ENCODE assay signal across 1 cellular context in the genomic region with DNA sequence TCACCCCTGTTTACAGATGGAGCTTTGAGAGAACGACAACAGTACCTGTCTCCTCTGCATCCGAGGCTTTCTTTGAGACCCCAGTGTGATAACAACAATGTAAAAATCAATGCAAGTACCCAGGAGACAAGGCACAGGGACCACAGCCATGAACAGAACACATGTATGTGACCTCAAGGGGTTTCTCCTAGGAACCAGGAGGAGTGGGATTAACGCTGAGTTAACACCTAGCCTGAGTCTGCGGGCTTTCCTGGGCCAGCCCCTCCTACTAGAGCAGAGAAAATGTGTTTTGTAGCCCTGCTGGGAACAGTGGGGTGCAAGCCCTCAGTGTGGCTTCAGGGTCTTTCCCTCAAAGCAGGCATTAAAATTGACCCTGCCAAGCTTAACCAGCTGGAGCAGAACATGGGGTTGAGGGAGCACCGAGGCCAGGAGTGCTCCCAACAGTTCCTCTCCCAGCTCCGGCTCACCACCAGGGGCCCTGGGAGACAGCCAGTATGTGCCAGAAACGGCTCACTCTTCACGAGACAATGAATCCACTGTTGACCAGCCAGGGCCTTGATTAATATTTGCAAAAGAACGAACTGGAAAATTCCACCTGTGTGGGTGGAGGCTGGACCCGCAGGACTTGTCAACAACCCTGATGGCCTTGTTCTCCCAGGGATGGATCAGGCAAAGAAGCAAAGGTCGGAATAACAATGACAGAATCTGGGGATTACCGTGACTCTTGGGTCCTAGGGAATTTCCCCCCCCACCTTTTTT.
A peak's percentile ranks its signal among the peaks of the same experiment; 100 is the strongest.
TF ChIP-seq lines count a peak whose summit lies in the region.

No MANE protein-coding gene starts in this region.

TF ChIP-seq in K562, 482 proteins besides CTCF, POLR2A, EP300 and RAD21:
- TF ChIP-seq ZNF263 (CRISPR knock-in tag; IDR thresholded peaks at IDR 0.05; ENCODE audit: borderline replicate concordance) = peak; percentile 92
- TF ChIP-seq CHD4 (IDR thresholded peaks at IDR 0.05; ENCODE audit: insufficient read depth, insufficient replicate concordance, low read depth, low read length, poor library complexity, severe bottlenecking) = no peak
